In genomic region chr14:93090826-93091583, GRCh38 we compare ENCODE assay signal across 11 cellular contexts. TPM values are rescaled to one million over a fixed set of nuclear protein-coding genes. Genes with fewer than 3 reads are reported as not detected.
DNase-seq lines count a peak whose midpoint lies in the region; ATAC-seq and TF ChIP-seq lines count a peak whose summit lies in the region.
"Had no signal": no experiment of that assay in that cellular context is flagged by ENCODE, and none has a peak within 500 bp of the region (broad histone marks: within the 10 kb centered on the region; RNA-seq: fewer than 3 reads in every experiment).

No MANE protein-coding gene starts in this region.

- ATAC-seq in GM21447 (IDR thresholded peaks at IDR 0.05; ENCODE audit: unreplicated experiment) = no peak

- no peak for TF ChIP-seq EP300 in ovary (IDR thresholded peaks at IDR 0.05)

- peaks cover 4% of the 10 kb centered on the region for H3K36me3 Mint-ChIP-seq in type B pancreatic cell

- H3K4me3 ChIP-seq in ovary = no peak overlapping the region

- no peaks in the 10 kb centered on the region for H3K9me3 ChIP-seq in ovary

- 49 to 51% (median 50%) methylated on average over 13 of the region's 13 CpGs for WGBS in ovary, 3 donors

- no peaks in the 10 kb centered on the region for H3K9me3 Mint-ChIP-seq in type B pancreatic cell

- intact Hi-C loops in ovary (cut with DNase I) = no loop called here

- DNase-seq in DMS79 treated with DMSO at 0.1 percent for 48 hours (lab: John Stamatoyannopoulos, UW) (peak; percentile 94), NCI-H524 (lab: John Stamatoyannopoulos, UW) (peak; percentile 93 to 96), fibroblast of peridontal ligament (ENCODE audit: extremely low read depth) (peak; percentile 29), ovary (peak; percentile 31 to 73 (median 46)), kidney glomerular epithelial cell (lab: John Stamatoyannopoulos, UW) (no peak), type B pancreatic cell (ENCODE audit: extremely low spot score, unreplicated experiment) (no peak), COLO668 (lab: John Stamatoyannopoulos, UW; ENCODE audit: unreplicated experiment) (no peak)
- DNase-seq: activated CD4-positive, alpha-beta T cell treated with anti-CD3 and anti-CD28 coated beads for 1 hour; aorta had no signal

- peak overlapping the region in 1 of 2 donors; percentile 17 for H3K27ac ChIP-seq in ovary
- H3K27ac ChIP-seq: parathyroid adenoma had no signal

- TF ChIP-seq CTCF in ovary (IDR thresholded peaks at IDR 0.05) (no peak), type B pancreatic cell (conservative IDR thresholded peaks at IDR 0.05) (no peak)

- no peak overlapping the region for H3K27ac Mint-ChIP-seq in type B pancreatic cell

- H3K4me3 Mint-ChIP-seq in type B pancreatic cell = no peak overlapping the region

- no peak for TF ChIP-seq POLR2A in ovary (IDR thresholded peaks at IDR 0.05)

- H3K36me3 ChIP-seq in ovary = no peaks in the 10 kb centered on the region

- no peaks in the 10 kb centered on the region for H3K27me3 ChIP-seq in ovary

- H3K27me3 Mint-ChIP-seq in type B pancreatic cell = peaks cover 3% of the 10 kb centered on the region

- peaks cover 20% of the 10 kb centered on the region for H3K4me1 Mint-ChIP-seq in type B pancreatic cell (ENCODE audit: unreplicated experiment)

- H3K4me1 ChIP-seq in ovary (ENCODE audit: insufficient read depth) = peaks cover 9% of the 10 kb centered on the region
- H3K4me1 ChIP-seq: parathyroid adenoma had no signal

RNA-seq across cellular contexts. Expression of gene ITPK1, which starts 24.7 kb away (rescaled TPM):
- total RNA-seq in ovary (10 to 100 TPM; 23.6 to 57.8 (median 49.3) TPM), type B pancreatic cell (ENCODE audit: low replicate concordance) (40.2 and 43.5 TPM in 2 replicates)
- 10 to 100 TPM; 32.2 to 40.9 TPM for polyA plus RNA-seq in ovary

Comparison
In these comparisons a context has a peak if more than half of its experiments do, and no peak if none do; other contexts are left out.
1. DNase-seq: peak in DMS79 treated with DMSO at 0.1 percent for 48 hours (single experiment), NCI-H524 (2 of 2), fibroblast of peridontal ligament (single experiment) and ovary (5 of 5); none in kidney glomerular epithelial cell (single experiment), type B pancreatic cell (single experiment) and COLO668 (single experiment).